In the genomic region with DNA sequence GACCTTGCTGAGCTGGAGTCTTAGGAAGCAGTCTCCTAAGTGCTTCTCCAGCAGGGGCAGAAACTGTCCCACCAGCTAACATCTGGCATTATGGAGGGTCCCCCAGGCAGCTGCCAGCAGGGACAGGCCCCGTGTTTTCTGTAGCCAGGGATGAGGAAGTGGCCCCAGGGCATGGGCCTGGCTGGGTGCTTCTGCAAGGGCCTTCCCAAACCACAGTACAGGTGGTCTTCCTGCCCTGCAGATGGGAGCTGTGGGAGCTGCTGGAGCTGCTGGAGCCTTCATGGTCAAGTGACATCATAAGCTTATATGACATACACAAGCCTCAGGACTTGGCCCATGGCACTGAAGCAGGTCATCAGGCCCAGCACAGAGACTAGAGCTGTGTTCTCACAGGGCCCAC, we compare ENCODE assay signal across 27 cellular contexts. TPM values are rescaled to one million over a fixed set of nuclear protein-coding genes. Genes with fewer than 3 reads are reported as not detected.
DNase-seq lines count a peak whose midpoint lies in the region; FAIRE-seq and TF ChIP-seq lines count a peak whose summit lies in the region.
"Had no signal": no experiment of that assay in that cellular context is flagged by ENCODE, and none has a peak within 500 bp of the region (broad histone marks: within the 10 kb centered on the region; RNA-seq: fewer than 3 reads in every experiment).

No MANE protein-coding gene starts in this region.

- peak overlapping the region; percentile 6; the same call in 1 of the 2 replicates for H3K9ac ChIP-seq in BLaER1

- peaks cover 0 to 8% (median 2%) of the 10 kb centered on the region in 3 donors for H3K27me3 Mint-ChIP-seq in immature natural killer cell (ENCODE audit: low read depth in 3 of 3)
- H3K27me3 Mint-ChIP-seq: B cell; CD4-positive, alpha-beta memory T cell; IgD-negative memory B cell had no signal

- no peak for DNase-seq in GM12891 (ENCODE audit: insufficient read length, low spot score)
- peak; percentile 5 for DNase-seq in NCI-H69 (lab: John Stamatoyannopoulos, UW)
- DNase-seq in immature natural killer cell = no peak
- no peak for DNase-seq in NCI-H146 (lab: John Stamatoyannopoulos, UW)
- DNase-seq in activated CD4-positive, alpha-beta T cell treated with anti-CD3 and anti-CD28 coated beads for 1 hour = no peak
- DNase-seq in activated CD4-positive, CD25-positive, alpha-beta regulatory T cell treated with anti-CD3 and anti-CD28 coated beads, Interleukin-2, amount 50 U/mL, for 72 hours = no peak
- DNase-seq: Caco-2; CD4-positive, alpha-beta memory T cell; DMS 273 treated with DMSO at 0.1 percent for 48 hours; DMS79 treated with DMSO at 0.1 percent for 48 hours; Karpas-422; MM.1S; NCI-H1105 treated with DMSO at 0.1 percent for 48 hours; NCI-H1694; NCI-H2081; NCI-H2171 treated with DMSO at 0.1 percent for 48 hours; NCI-H524 treated with DMSO at 0.1 percent for 48 hours; OCI-M1; SHP77 treated with DMSO at 0.1 percent for 48 hours; SW 1271 had no signal

- peak overlapping the region; percentile 50 for H3K27ac ChIP-seq in BLaER1
- H3K27ac ChIP-seq: A549, SK-N-MC had no signal

- no peaks in the 10 kb centered on the region for H3K9me3 Mint-ChIP-seq in immature natural killer cell
- H3K9me3 Mint-ChIP-seq: CD4-positive, alpha-beta memory T cell; IgD-negative memory B cell had no signal

- H3K27ac Mint-ChIP-seq in immature natural killer cell = peak overlapping the region in 4 of 6 donors; percentile 6 to 59 (median 48)
- H3K27ac Mint-ChIP-seq: B cell had no signal

- no peak for TF ChIP-seq POLR2A in GM12891 (IDR thresholded peaks at IDR 0.05; ENCODE audit: low read depth, low read length)

- H3K27me3 ChIP-seq in BLaER1 = no peaks in the 10 kb centered on the region

- no peak overlapping the region for H3K4me3 Mint-ChIP-seq in immature natural killer cell
- H3K4me3 Mint-ChIP-seq: B cell; CD4-positive, alpha-beta memory T cell; IgD-negative memory B cell had no signal

- H4K20me1 ChIP-seq in BLaER1 = peaks cover 11% of the 10 kb centered on the region; the same call in 1 of the 2 replicates

- H3K4me2 ChIP-seq in BLaER1 = peak overlapping the region; percentile 78
- H3K4me2 ChIP-seq: A549 had no signal

- 0 out of 2 replicates have a peak overlapping the region, but pooled peaks have one; percentile 3 for H3K4me3 ChIP-seq in BLaER1
- H3K4me3 ChIP-seq: A549, SK-N-MC had no signal

- H3K9me3 ChIP-seq in BLaER1 = no peaks in the 10 kb centered on the region
- H3K9me3 ChIP-seq: A549, Caco-2 had no signal

- FAIRE-seq in GM12891 (lab: Jason Lieb, UNC) = no peak
- FAIRE-seq: A549, GM12892, H1 had no signal

- 0 out of 2 replicates have a peak, but pooled peaks cover 28% of the 10 kb centered on the region for H3K36me3 ChIP-seq in BLaER1

- H3K36me3 Mint-ChIP-seq in immature natural killer cell = peaks cover 0 to 12% (median 9%) of the 10 kb centered on the region in 3 donors

- peaks cover 90% of the 10 kb centered on the region for H3K4me1 ChIP-seq in BLaER1
- H3K4me1 ChIP-seq: A549, Caco-2 had no signal

- peaks cover 0 to 6% of the 10 kb centered on the region in 2 donors for H3K4me1 Mint-ChIP-seq in immature natural killer cell

TF ChIP-seq in GM12891, 5 proteins besides CTCF, POLR2A, EP300 and RAD21:
- TF ChIP-seq SPI1 (IDR thresholded peaks at IDR 0.05; ENCODE audit: low read depth, low read length) (peak; percentile 20; the same call in 1 of the 2 replicates), POU2F2 (IDR thresholded peaks at IDR 0.05; ENCODE audit: low read depth, low read length) (no peak), POLR2AphosphoS5 (IDR thresholded peaks at IDR 0.05; ENCODE audit: low read depth, low read length) (peak; percentile 44; the same call in 1 of the 2 replicates), PAX5 (IDR thresholded peaks at IDR 0.05; ENCODE audit: insufficient read depth, low read length, severe bottlenecking) (no peak), TAF1 (IDR thresholded peaks at IDR 0.05; ENCODE audit: low read depth, low read length) (no peak)

RNA-seq across cellular contexts. Expression of a gene that starts 5.0 kb away (rescaled TPM):
- polyA plus RNA-seq in GM12891 (2012; ENCODE audit: low read depth, missing spikeins) = 1.1 TPM
- not detected for polyA plus RNA-seq in immature natural killer cell
- polyA plus RNA-seq: IgD-negative memory B cell had no signal

RNA-seq across cellular contexts. Expression of a gene that starts 48.8 kb away (rescaled TPM):
- 3.9 TPM for polyA plus RNA-seq in GM12891 (2012; ENCODE audit: low read depth, missing spikeins)
- 1 to 10 TPM in 2 of 3 donors, not detected in 1; 2.5 to 2.7 TPM for polyA plus RNA-seq in immature natural killer cell
